Comparison of ENCODE assay signal across 8 cellular contexts in the genomic region with DNA sequence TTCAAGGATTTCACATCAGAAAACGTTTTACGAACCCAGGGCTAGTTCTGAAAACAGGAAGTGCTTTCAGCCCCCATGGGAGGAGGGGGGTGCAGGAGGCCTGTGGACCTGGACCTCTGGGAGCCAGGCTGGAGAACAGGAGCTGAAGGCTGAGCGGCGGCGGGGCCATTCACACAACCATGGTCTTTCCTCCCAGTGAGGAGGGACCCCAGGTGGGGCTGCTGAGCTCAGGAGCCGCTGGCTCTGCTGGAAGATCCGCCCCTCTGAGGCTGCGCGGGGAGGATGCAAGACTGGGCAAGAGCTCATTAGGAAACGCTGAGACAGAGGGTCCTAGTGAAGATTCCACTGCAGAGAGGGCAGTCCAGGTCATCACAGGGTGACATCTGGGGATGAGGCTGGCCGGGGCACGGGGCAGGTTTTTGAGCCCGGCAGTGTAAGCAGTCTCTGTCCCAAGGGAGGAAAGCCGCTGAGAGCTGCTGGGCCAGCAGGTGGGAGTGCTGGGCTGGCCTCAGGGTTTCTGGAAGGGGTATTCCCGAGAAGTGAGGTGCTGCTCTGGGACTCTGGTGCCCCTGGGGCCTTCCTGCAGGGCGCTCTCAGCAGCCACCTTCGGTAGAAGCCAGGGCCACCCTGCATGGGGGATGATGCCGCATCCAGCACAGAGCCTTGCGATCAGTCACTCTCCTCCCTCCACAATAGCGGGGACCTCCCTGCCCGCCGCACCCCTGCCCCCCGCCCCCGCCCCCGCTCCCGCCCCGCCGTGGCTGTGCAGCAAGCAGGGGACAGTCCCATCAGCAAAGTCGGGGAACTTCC. TPM values are rescaled to one million over a fixed set of nuclear protein-coding genes. Genes with fewer than 3 reads are reported as not detected.
DNase-seq lines count a peak whose midpoint lies in the region; ATAC-seq and TF ChIP-seq lines count a peak whose summit lies in the region.

No MANE protein-coding gene starts in this region.

- H3K36me3 ChIP-seq in SU-DHL-6 (ENCODE audit: low read length), result no peaks in the 10 kb centered on the region
- H3K36me3 ChIP-seq in mucosa of descending colon (ENCODE audit: low read depth), result no peaks in the 10 kb centered on the region
- no peaks in the 10 kb centered on the region for H3K36me3 ChIP-seq in upper lobe of left lung

- H3K27me3 ChIP-seq in SU-DHL-6 (ENCODE audit: low read length) (no peaks in the 10 kb centered on the region), upper lobe of left lung (no peaks in the 10 kb centered on the region)

- peak overlapping the region; percentile 89 for H3K4me2 ChIP-seq in SU-DHL-6 (ENCODE audit: low read depth, low read length, poor library complexity, severe bottlenecking)

- H4K20me1 ChIP-seq in SU-DHL-6 (ENCODE audit: low read depth, low read length), result no peaks in the 10 kb centered on the region

- no peak for TF ChIP-seq EP300 in upper lobe of left lung (IDR thresholded peaks at IDR 0.05)

- H3K4me1 ChIP-seq in mucosa of descending colon (ENCODE audit: low read depth) (no peaks in the 10 kb centered on the region), upper lobe of left lung (peaks cover 4 to 27% (median 7%) of the 10 kb centered on the region in 4 donors)

- WGBS in upper lobe of left lung, 2 donors, result 27 to 38% methylated on average over 18 to 29 of the region's 29 CpGs

- TF ChIP-seq CTCF in GM10248 (IDR thresholded peaks at IDR 0.05; ENCODE audit: control extremely low read depth, extremely low read depth, low read depth, missing control alignments) (peak; percentile 29), SU-DHL-6 (IDR thresholded peaks at IDR 0.05; ENCODE audit: insufficient read depth, low read length, poor library complexity, severe bottlenecking) (no peak), choroid plexus epithelial cell (conservative IDR thresholded peaks at IDR 0.05; ENCODE audit: low read depth, low read length) (peak; percentile 15), mucosa of descending colon (IDR thresholded peaks at IDR 0.05) (no peak), upper lobe of left lung (IDR thresholded peaks at IDR 0.05) (peak in 3 of 6 experiments; percentile 11 to 28 (median 23))

- no peaks in the 10 kb centered on the region for H3K9me2 ChIP-seq in SU-DHL-6 (replicated peaks; ENCODE audit: insufficient read depth, low read length)

- ATAC-seq in HG02759 (IDR thresholded peaks at IDR 0.05; ENCODE audit: unreplicated experiment), result peak; percentile 51
- peak; percentile 19 for ATAC-seq in mucosa of descending colon
- ATAC-seq in upper lobe of left lung (ENCODE audit: low FRiP score in 2 of 2), result peak in 1 of 2 donors; percentile 25
- ATAC-seq in GM18519 (IDR thresholded peaks at IDR 0.05; ENCODE audit: low FRiP score, unreplicated experiment), result no peak

- CTCF ChIA-PET in GM10248 (lab: Yijun Ruan, JAX), result interaction anchor here (0.7 to 2.2 kb wide), 5 partner anchors 12 to 89 kb away, joined by 3 to 16 read pairs (median 4); no protein-coding TSS in a partner anchor

- peak overlapping the region; percentile 83 for H3K27ac ChIP-seq in SU-DHL-6 (ENCODE audit: low read depth, low read length)
- peak overlapping the region in 3 of 4 donors; percentile 52 to 81 (median 77) for H3K27ac ChIP-seq in upper lobe of left lung

- H3K9me3 ChIP-seq in SU-DHL-6 (ENCODE audit: insufficient read depth, low read length) (no peaks in the 10 kb centered on the region), mucosa of descending colon (no peaks in the 10 kb centered on the region), upper lobe of left lung (no peaks in the 10 kb centered on the region)

- no peak for TF ChIP-seq POLR2A in upper lobe of left lung (IDR thresholded peaks at IDR 0.05)

- intact Hi-C loops in mucosa of descending colon (cut with DNase I, micrococcal nuclease), result no loop called here

- peak; percentile 74 for DNase-seq in GM10248 (ENCODE audit: extremely low spot score)
- DNase-seq in choroid plexus epithelial cell (ENCODE audit: low read depth), result peak; percentile 7
- DNase-seq in mucosa of descending colon, result peak in 2 of 3 donors; percentile 21 to 69
- DNase-seq in upper lobe of left lung, result peak; percentile 44 to 65
- no peak for DNase-seq in D341Med (ENCODE audit: low spot score)

- H2AFZ ChIP-seq in SU-DHL-6 (ENCODE audit: low read depth, low read length, severe bottlenecking), result peak overlapping the region; percentile 90

- H3K4me3 ChIP-seq in SU-DHL-6 (ENCODE audit: insufficient read depth, low read length, poor library complexity, severe bottlenecking) (peak overlapping the region; percentile 70), choroid plexus epithelial cell (ENCODE audit: low read depth, low read length) (no peak overlapping the region), mucosa of descending colon (no peak overlapping the region), upper lobe of left lung (peak overlapping the region in 3 of 4 donors; percentile 26 to 46 (median 46))

- H3K9ac ChIP-seq in SU-DHL-6 (ENCODE audit: low read length), result peak overlapping the region; percentile 70

- POLR2A ChIA-PET in GM10248 (lab: Yijun Ruan, JAX), result interaction anchor here (0.6 to 1.3 kb wide), 5 partner anchors 9 to 1229 kb away, joined by 3 to 5 read pairs (median 4); no protein-coding TSS in a partner anchor

- H3K79me2 ChIP-seq in SU-DHL-6 (ENCODE audit: insufficient read depth, low read length), result peaks cover 42% of the 10 kb centered on the region

- H3F3A ChIP-seq in SU-DHL-6 (ENCODE audit: insufficient read depth), result peaks cover 19% of the 10 kb centered on the region

RNA-seq across cellular contexts. Expression of a gene that starts 7.5 kb away (rescaled TPM):
- total RNA-seq in mucosa of descending colon (1 to 10 TPM; 2.5 to 9.2 (median 6.3) TPM), upper lobe of left lung (10 to 100 TPM in 5 of 6 donors, 1 to 10 TPM in 1; 5.8 to 37.2 (median 25.8) TPM)

RNA-seq across cellular contexts. Expression of a gene that starts 52.7 kb away (rescaled TPM):
- total RNA-seq in mucosa of descending colon, result 1 to 10 TPM in 1 of 3 donors, under 1 TPM in 1, not detected in 1; 0.70 to 2.3 TPM
- total RNA-seq in upper lobe of left lung, result 10 to 100 TPM in 1 of 6 donors, 1 to 10 TPM in 5; 2.9 to 13.2 (median 4.7) TPM

RNA-seq across cellular contexts. Expression of a gene that starts 56.7 kb away (rescaled TPM):
- 10 to 100 TPM; 30.7 to 78.5 (median 31.2) TPM for total RNA-seq in mucosa of descending colon
- 100 to 1,000 TPM in 1 of 6 donors, 10 to 100 TPM in 5; 38.3 to 159 (median 89.0) TPM for total RNA-seq in upper lobe of left lung

Comparison
In these comparisons a context has a peak if more than half of its experiments do, and no peak if none do; other contexts are left out.
1. CTCF ChIP-seq: peak in GM10248 (single experiment) and choroid plexus epithelial cell (single experiment); none in SU-DHL-6 (single experiment) and mucosa of descending colon (single experiment).
2. H3K4me3 ChIP-seq: peak in SU-DHL-6 (single experiment) and upper lobe of left lung (3 of 4); none in choroid plexus epithelial cell (single experiment) and mucosa of descending colon (single experiment).